In the genomic region with DNA sequence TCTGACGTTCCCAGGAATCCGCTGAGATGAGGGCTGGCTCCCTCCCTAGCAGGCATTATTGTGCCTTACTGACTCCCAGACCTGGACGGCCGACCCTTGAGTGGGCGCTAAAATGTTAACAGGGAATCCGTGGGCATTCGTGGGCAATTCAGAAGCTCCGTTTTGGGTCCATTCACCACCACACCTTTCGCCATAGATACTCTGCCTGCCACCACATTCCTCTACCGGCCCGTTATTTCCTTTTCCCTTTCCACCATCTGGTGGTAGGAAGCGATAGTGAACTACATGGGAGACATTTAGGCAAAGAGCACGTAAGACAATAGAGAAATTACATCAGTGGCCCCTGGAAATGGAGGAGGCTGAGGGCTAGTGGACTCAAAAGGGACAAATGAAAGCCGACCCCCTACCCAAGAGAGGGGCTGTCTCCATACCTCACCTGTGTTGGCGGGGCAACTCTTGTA, we compare ENCODE assay signal across 8 cellular contexts. TPM values are rescaled to one million over a fixed set of nuclear protein-coding genes. Genes with fewer than 3 reads are reported as not detected.
DNase-seq lines count a peak whose midpoint lies in the region; ATAC-seq and TF ChIP-seq lines count a peak whose summit lies in the region.

No MANE protein-coding gene starts in this region.

- TF ChIP-seq CTCF in Peyer's patch (IDR thresholded peaks at IDR 0.05) (peak in 5 of 6 experiments; percentile 39 to 74 (median 67)), astrocyte of the cerebellum (IDR thresholded peaks at IDR 0.05; ENCODE audit: low read depth, low read length, missing control alignments) (peak; percentile 61), progenitor cell of endocrine pancreas (IDR thresholded peaks at IDR 0.05; ENCODE audit: unreplicated experiment) (peak; percentile 46)

- no peaks in the 10 kb centered on the region for H3K36me3 ChIP-seq in Peyer's patch

- peaks cover 11% of the 10 kb centered on the region for H3K9me3 Mint-ChIP-seq in progenitor cell of endocrine pancreas (ENCODE audit: low read depth)

- H3K4me3 Mint-ChIP-seq in progenitor cell of endocrine pancreas (ENCODE audit: low read depth): peak overlapping the region; percentile 77

- H3K9me3 ChIP-seq in Peyer's patch: no peaks in the 10 kb centered on the region
- no peaks in the 10 kb centered on the region for H3K9me3 ChIP-seq in right cardiac atrium (ENCODE audit: control insufficient read depth, low read length)

- H3K27ac ChIP-seq in Peyer's patch (peak overlapping the region; percentile 43 to 73 (median 59)), right cardiac atrium (ENCODE audit: low read length) (peak overlapping the region; percentile 39)

- no peaks in the 10 kb centered on the region for H3K36me3 Mint-ChIP-seq in progenitor cell of endocrine pancreas (ENCODE audit: insufficient read depth)

- H3K4me3 ChIP-seq in Peyer's patch: peak overlapping the region; percentile 50 to 88 (median 69)
- peak overlapping the region; percentile 49 for H3K4me3 ChIP-seq in astrocyte of the cerebellum (ENCODE audit: low read depth, low read length)
- peak overlapping the region; percentile 86 for H3K4me3 ChIP-seq in right cardiac atrium (ENCODE audit: low read length)

- H3K27me3 Mint-ChIP-seq in progenitor cell of endocrine pancreas: peaks cover 2% of the 10 kb centered on the region

- H3K4me1 Mint-ChIP-seq in progenitor cell of endocrine pancreas (ENCODE audit: low read depth): peaks cover under 1% of the 10 kb centered on the region

- intact Hi-C loops in right cardiac atrium (cut with DNase I): loop anchor here in 3 of 4 donors (5.0 to 10.0 kb wide), 4 partner anchors 144 to 516 kb away; no protein-coding TSS in a partner anchor

- H3K27me3 ChIP-seq in Peyer's patch: no peaks in the 10 kb centered on the region
- H3K27me3 ChIP-seq in right cardiac atrium (ENCODE audit: control insufficient read depth, insufficient read depth): no peaks in the 10 kb centered on the region

- DNase-seq in DMS53 (lab: John Stamatoyannopoulos, UW): peak; percentile 83
- peak; percentile 73 for DNase-seq in HT1080 (ENCODE audit: low read depth)
- DNase-seq in Peyer's patch: peak in 1 of 3 donors; percentile 58
- DNase-seq in astrocyte of the cerebellum (ENCODE audit: low read depth): peak; percentile 52
- DNase-seq in right cardiac atrium: no peak
- DNase-seq in progenitor cell of endocrine pancreas (ENCODE audit: low spot score, unreplicated experiment): no peak

- TF ChIP-seq POLR2A in Peyer's patch (IDR thresholded peaks at IDR 0.05): no peak

- H3K27ac Mint-ChIP-seq in progenitor cell of endocrine pancreas: peak overlapping the region; percentile 91

- ATAC-seq in right cardiac atrium: peak; percentile 82 to 85
- ATAC-seq in GM18517 (IDR thresholded peaks at IDR 0.05; ENCODE audit: unreplicated experiment): no peak
- no peak for ATAC-seq in HG03095 (IDR thresholded peaks at IDR 0.05; ENCODE audit: unreplicated experiment)

- in situ Hi-C loops in astrocyte of the cerebellum (cut with HindIII; ENCODE audit: low sequenced_read_pairs): no loop called here

- 7% methylated on average over 15 of the region's 15 CpGs for WGBS in right cardiac atrium

- H3K4me1 ChIP-seq in Peyer's patch (no peaks in the 10 kb centered on the region), right cardiac atrium (ENCODE audit: control insufficient read depth, insufficient read depth, low read length) (peaks cover 2% of the 10 kb centered on the region)

RNA-seq across cellular contexts. Expression of gene SH3KBP1, which starts 1.0 kb away (rescaled TPM):
- 55.0 and 62.4 TPM in 2 replicates for total RNA-seq in HT1080 (2014; rRNA removed; shearing (Covaris generic))
- 122 and 137 TPM in 2 replicates for polyA plus RNA-seq in HT1080 (2015; cell fraction: cytosol; rRNA removed)
- polyA plus RNA-seq in HT1080 (2015; cell fraction: nucleus; rRNA removed): 123 and 131 TPM in 2 replicates
- 10 to 100 TPM in 2 of 4 donors, 1 to 10 TPM in 2; 8.8 to 27.2 (median 13.3) TPM for total RNA-seq in Peyer's patch
- 10 to 100 TPM; 14.8 to 30.1 (median 24.7) TPM for total RNA-seq in right cardiac atrium
- polyA plus RNA-seq in right cardiac atrium: 16.2 TPM
- total RNA-seq in progenitor cell of endocrine pancreas: 16.8 and 19.2 TPM in 2 replicates

Comparison
In these comparisons a context has a peak if more than half of its experiments do, and no peak if none do; other contexts are left out.
1. DNase-seq: peak in DMS53 (single experiment), HT1080 (single experiment) and astrocyte of the cerebellum (single experiment); none in right cardiac atrium (0 of 3) and progenitor cell of endocrine pancreas (single experiment).
2. ATAC-seq: peak in right cardiac atrium (2 of 2); none in GM18517 (single experiment) and HG03095 (single experiment).
3. Peak in every context shown above with its lines, with median percentiles within 50 percentile points of each other: H3K4me3 ChIP-seq and CTCF ChIP-seq.